Comparison of ENCODE assay signal across 8 cellular contexts in genomic region chr7:12210179-12211053, GRCh38. TPM values are rescaled to one million over a fixed set of nuclear protein-coding genes. Genes with fewer than 3 reads are reported as not detected.
DNase-seq lines count a peak whose midpoint lies in the region; ATAC-seq, FAIRE-seq and TF ChIP-seq lines count a peak whose summit lies in the region.

No MANE protein-coding gene starts in this region.

- H3K79me2 ChIP-seq in astrocyte (ENCODE audit: insufficient read depth, low read length) (peaks cover 33% of the 10 kb centered on the region), smooth muscle cell (ENCODE audit: low read depth) (peaks cover 35% of the 10 kb centered on the region)

- ATAC-seq in HG02588 (IDR thresholded peaks at IDR 0.05; ENCODE audit: unreplicated experiment) = peak; percentile 33

- peak overlapping the region; percentile 81 for H3K4me3 ChIP-seq in GM06990 (replicated peaks; ENCODE audit: low read depth, low read length)
- H3K4me3 ChIP-seq in astrocyte (ENCODE audit: insufficient read depth, low read depth, low read length) = peak overlapping the region; percentile 86
- H3K4me3 ChIP-seq in smooth muscle cell = peak overlapping the region; percentile 69

- peaks cover 4% of the 10 kb centered on the region for H3K4me1 Mint-ChIP-seq in astrocyte (ENCODE audit: low read depth, unreplicated experiment)

- 5% methylated on average over 26 of the region's 26 CpGs for WGBS in smooth muscle cell (ENCODE audit: low lambda C conversion rate)

- no peaks in the 10 kb centered on the region for H3F3A ChIP-seq in smooth muscle cell (ENCODE audit: low read depth)

- H3K36me3 ChIP-seq in GM06990 (ENCODE audit: control insufficient read depth, insufficient read depth, low read length) = no peaks in the 10 kb centered on the region
- H3K36me3 ChIP-seq in astrocyte (ENCODE audit: insufficient read depth, low read length) = no peaks in the 10 kb centered on the region
- no peaks in the 10 kb centered on the region for H3K36me3 ChIP-seq in smooth muscle cell (ENCODE audit: low read depth)

- H3K9me3 ChIP-seq in astrocyte (ENCODE audit: insufficient read depth, low read depth, low read length) (no peaks in the 10 kb centered on the region), smooth muscle cell (replicated peaks; ENCODE audit: low read depth) (no peaks in the 10 kb centered on the region)

- no peaks in the 10 kb centered on the region for H3K9me3 Mint-ChIP-seq in astrocyte (ENCODE audit: unreplicated experiment)

- H4K20me1 ChIP-seq in astrocyte (ENCODE audit: insufficient read depth, low read length) (no peaks in the 10 kb centered on the region), smooth muscle cell (ENCODE audit: low read depth) (peaks cover 6% of the 10 kb centered on the region)

- H2AFZ ChIP-seq in astrocyte (ENCODE audit: low read depth, low read length) = peak overlapping the region; percentile 94
- H2AFZ ChIP-seq in smooth muscle cell (ENCODE audit: low read depth) = peak overlapping the region; percentile 90

- peak overlapping the region; percentile 84 for H3K27ac Mint-ChIP-seq in astrocyte (ENCODE audit: unreplicated experiment)

- no peaks in the 10 kb centered on the region for H3K36me3 Mint-ChIP-seq in astrocyte (ENCODE audit: low read depth, unreplicated experiment)

- H3K27me3 ChIP-seq in GM06990 (replicated peaks; ENCODE audit: control insufficient read depth, insufficient read depth, low read length) (no peaks in the 10 kb centered on the region), astrocyte (ENCODE audit: insufficient read depth, low read length) (no peaks in the 10 kb centered on the region), smooth muscle cell (ENCODE audit: low read depth) (no peaks in the 10 kb centered on the region)

- H3K27me3 Mint-ChIP-seq in astrocyte (ENCODE audit: low read depth, unreplicated experiment) = no peaks in the 10 kb centered on the region

- TF ChIP-seq CTCF in 22Rv1 (IDR thresholded peaks at IDR 0.05) = no peak
- TF ChIP-seq CTCF in GM06990 (IDR thresholded peaks at IDR 0.05; ENCODE audit: insufficient read depth, low read length, poor library complexity, severe bottlenecking) = no peak
- no peak for TF ChIP-seq CTCF in astrocyte (IDR thresholded peaks at IDR 0.05; ENCODE audit: insufficient read depth, low read depth, low read length)
- TF ChIP-seq CTCF in smooth muscle cell (IDR thresholded peaks at IDR 0.05; ENCODE audit: borderline replicate concordance, insufficient read depth, poor library complexity, severe bottlenecking) = no peak

- DNase-seq in GM06990 (ENCODE audit: extremely low read depth, insufficient read length) (no peak), NCI-H1105 (lab: John Stamatoyannopoulos, UW) (peak; percentile 57), astrocyte (ENCODE audit: low read depth) (peak; percentile 41), iPS-NIHi11 (ENCODE audit: low spot score) (peak; percentile 17), smooth muscle cell (lab: John Stamatoyannopoulos, UW; ENCODE audit: unreplicated experiment) (no peak), T1000 (lab: John Stamatoyannopoulos, UW) (no peak)

- peak overlapping the region; percentile 92 for H3K27ac ChIP-seq in 22Rv1
- H3K27ac ChIP-seq in astrocyte (ENCODE audit: low read depth, low read length) = peak overlapping the region; percentile 84
- peak overlapping the region; percentile 82 for H3K27ac ChIP-seq in smooth muscle cell (ENCODE audit: low read depth)

- H3K4me2 ChIP-seq in astrocyte (ENCODE audit: low read length) (peak overlapping the region; percentile 87), smooth muscle cell (peak overlapping the region; percentile 95)

- peaks cover 5% of the 10 kb centered on the region for H3K4me1 ChIP-seq in astrocyte (ENCODE audit: insufficient read depth, low read length)
- peaks cover 11% of the 10 kb centered on the region for H3K4me1 ChIP-seq in smooth muscle cell (ENCODE audit: low read depth)

- peak overlapping the region; percentile 100 for H3K4me3 Mint-ChIP-seq in astrocyte (ENCODE audit: unreplicated experiment)

- H3K9ac ChIP-seq in astrocyte (ENCODE audit: low read length) = peak overlapping the region; percentile 87
- peak overlapping the region; percentile 52 for H3K9ac ChIP-seq in smooth muscle cell (ENCODE audit: low read depth)

- FAIRE-seq in astrocyte (lab: Jason Lieb, UNC) = no peak

RNA-seq across cellular contexts. Expression of gene TMEM106B, which starts 0.7 kb away (rescaled TPM):
- total RNA-seq in astrocyte (42.8 and 42.9 TPM in 2 replicates), smooth muscle cell (107 and 132 TPM in 2 replicates)
- 22.0 and 27.9 TPM in 2 replicates for polyA plus RNA-seq in smooth muscle cell

Comparison
In these comparisons a context has a peak if more than half of its experiments do, and no peak if none do; other contexts are left out.
1. DNase-seq: peak in NCI-H1105 (single experiment), astrocyte (single experiment) and iPS-NIHi11 (single experiment); none in GM06990 (single experiment), smooth muscle cell (single experiment) and T1000 (single experiment).
2. Peak in every context shown above with its lines, with median percentiles within 50 percentile points of each other: H3K27ac ChIP-seq and H3K4me3 ChIP-seq.